38 cellular contexts compared by ENCODE assay signal in genomic region chr16:8126313-8126712, GRCh38.
"Had no signal": no experiment of that assay in that cellular context is flagged by ENCODE, and none has a peak within 500 bp of the region (broad histone marks: within the 10 kb centered on the region; RNA-seq: fewer than 3 reads in every experiment).

No MANE protein-coding gene starts in this region.

- H3K4me1 ChIP-seq: adrenal gland, ascending aorta, body of pancreas, breast epithelium had no signal

- H3K27ac ChIP-seq: adrenal gland, ascending aorta, body of pancreas, brain microvascular endothelial cell, breast epithelium, cardiac muscle cell had no signal

- FAIRE-seq: astrocyte, bronchial epithelial cell had no signal

- H3K4me1 Mint-ChIP-seq: activated naive CD4-positive, alpha-beta T cell treated with anti-CD3 and anti-CD28 coated beads, Interleukin-2, amount 10 ng/mL, durations not matched to agents 7 days and 5 days; activated naive CD4-positive, alpha-beta T cell treated with anti-CD3 and anti-CD28 coated beads, Interleukin-2, amount 50 U/mL, for 24 hours; activated naive CD8-positive, alpha-beta T cell treated with anti-CD3 and anti-CD28 coated beads for 36 hours; activated naive CD8-positive, alpha-beta T cell treated with anti-CD3 and anti-CD28 coated beads, Interleukin-2, amount 10 ng/mL, durations not matched to agents 7 days and 5 days; activated naive CD8-positive, alpha-beta T cell treated with anti-CD3 and anti-CD28 coated beads, Interleukin-2, amount 50 U/mL, for 24 hours; activated T-helper 17 cell treated with anti-CD3 and anti-CD28 coated beads, Interleukin-2, amount 50 U/mL, for 72 hours; brain; central memory CD8-positive, alpha-beta T cell had no signal

- H3K4me3 Mint-ChIP-seq: activated naive CD4-positive, alpha-beta T cell treated with anti-CD3 and anti-CD28 coated beads for 36 hours; activated naive CD4-positive, alpha-beta T cell treated with anti-CD3 and anti-CD28 coated beads, Interleukin-2, amount 10 ng/mL, durations not matched to agents 7 days and 5 days; activated naive CD4-positive, alpha-beta T cell treated with anti-CD3 and anti-CD28 coated beads, Interleukin-2, amount 50 U/mL, for 24 hours; activated naive CD8-positive, alpha-beta T cell; activated naive CD8-positive, alpha-beta T cell treated with anti-CD3 and anti-CD28 coated beads for 36 hours; activated naive CD8-positive, alpha-beta T cell treated with anti-CD3 and anti-CD28 coated beads, Interleukin-2, amount 10 ng/mL, durations not matched to agents 7 days and 5 days; activated naive CD8-positive, alpha-beta T cell treated with anti-CD3 and anti-CD28 coated beads, Interleukin-2, amount 50 U/mL, for 24 hours; activated T-cell treated with anti-CD3 and anti-CD28 coated beads, Interleukin-2, amount 50 U/mL, for 24 hours; activated T-cell treated with anti-CD3 and anti-CD28 coated beads, Interleukin-2, amount 50 U/mL, for 4 hours; activated T-cell treated with anti-CD3 and anti-CD28 coated beads, Interleukin-2, amount 50 U/mL, for 72 hours; activated T-helper 1 cell treated with anti-CD3 and anti-CD28 coated beads, Interleukin-12 subunit alpha, Interleukin-12 subunit beta, Interleukin-2, Interleukin-4 antibody, amounts not matched to agents 30 ng/mL and 10 ng/mL and 1 ng/mL, durations not matched to agents 14 hours and 24 hours and 36 hours; activated T-helper 17 cell treated with anti-CD3 and anti-CD28 coated beads, Interleukin-2, amount 50 U/mL, for 72 hours; brain; central memory CD8-positive, alpha-beta T cell had no signal

- H3K36me3 ChIP-seq: adrenal gland, ascending aorta, brain microvascular endothelial cell, breast epithelium, cardiac muscle cell had no signal

- H3K27ac Mint-ChIP-seq: activated naive CD4-positive, alpha-beta T cell treated with anti-CD3 and anti-CD28 coated beads for 36 hours; activated naive CD4-positive, alpha-beta T cell treated with anti-CD3 and anti-CD28 coated beads, Interleukin-2, amount 10 ng/mL, durations not matched to agents 7 days and 5 days; activated naive CD4-positive, alpha-beta T cell treated with anti-CD3 and anti-CD28 coated beads, Interleukin-2, amount 50 U/mL, for 24 hours; activated naive CD4-positive, alpha-beta T cell treated with anti-CD3 and anti-CD28 coated beads, Interleukin-2, amount 50 U/mL, for 72 hours; activated naive CD8-positive, alpha-beta T cell; activated naive CD8-positive, alpha-beta T cell treated with anti-CD3 and anti-CD28 coated beads for 36 hours; activated naive CD8-positive, alpha-beta T cell treated with anti-CD3 and anti-CD28 coated beads, Interleukin-2, amount 10 ng/mL, durations not matched to agents 7 days and 5 days; activated naive CD8-positive, alpha-beta T cell treated with anti-CD3 and anti-CD28 coated beads, Interleukin-2, amount 50 U/mL, for 24 hours; activated T-cell treated with anti-CD3 and anti-CD28 coated beads, Interleukin-2, amount 50 U/mL, for 24 hours; activated T-cell treated with anti-CD3 and anti-CD28 coated beads, Interleukin-2, amount 50 U/mL, for 72 hours; activated T-helper 1 cell treated with anti-CD3 and anti-CD28 coated beads, Interleukin-12 subunit alpha, Interleukin-12 subunit beta, Interleukin-2, Interleukin-4 antibody, amounts not matched to agents 30 ng/mL and 10 ng/mL and 1 ng/mL, durations not matched to agents 14 hours and 24 hours and 36 hours; activated T-helper 17 cell treated with anti-CD3 and anti-CD28 coated beads, Interleukin-2, amount 50 U/mL, for 72 hours; activated T-helper 2 cell treated with anti-CD3 and anti-CD28 coated beads, Interferon-gamma antibody, Interleukin-2, Interleukin-4, amounts not matched to agents 10 μg/mL and 5 μg/mL and 100 μg/mL, durations not matched to agents 14 hours and 24 hours and 36 hours; brain had no signal

- H3K9me3 Mint-ChIP-seq: brain had no signal

- ATAC-seq: activated naive CD4-positive, alpha-beta T cell treated with anti-CD3 and anti-CD28 coated beads, Interleukin-2, amount 50 U/mL, for 72 hours; activated naive CD8-positive, alpha-beta T cell treated with anti-CD3 and anti-CD28 coated beads, Interleukin-2, amount 50 U/mL, for 24 hours; activated T-cell treated with anti-CD3 and anti-CD28 coated beads, Interleukin-2, amount 50 U/mL, for 4 hours; activated T-cell treated with anti-CD3 and anti-CD28 coated beads, Interleukin-2, amount 50 U/mL, for 72 hours; activated T-helper 17 cell treated with anti-CD3 and anti-CD28 coated beads, Interleukin-2, amount 50 U/mL, for 72 hours; body of pancreas had no signal

- H3K27me3 Mint-ChIP-seq: activated naive CD4-positive, alpha-beta T cell treated with anti-CD3 and anti-CD28 coated beads, Interleukin-2, amount 10 ng/mL, durations not matched to agents 7 days and 5 days; activated naive CD4-positive, alpha-beta T cell treated with anti-CD3 and anti-CD28 coated beads, Interleukin-2, amount 50 U/mL, for 24 hours; activated naive CD8-positive, alpha-beta T cell; activated naive CD8-positive, alpha-beta T cell treated with anti-CD3 and anti-CD28 coated beads for 36 hours; activated naive CD8-positive, alpha-beta T cell treated with anti-CD3 and anti-CD28 coated beads, Interleukin-2, amount 10 ng/mL, durations not matched to agents 7 days and 5 days; activated naive CD8-positive, alpha-beta T cell treated with anti-CD3 and anti-CD28 coated beads, Interleukin-2, amount 50 U/mL, for 24 hours; activated T-cell treated with anti-CD3 and anti-CD28 coated beads, Interleukin-2, amount 50 U/mL, for 24 hours; activated T-helper 17 cell treated with anti-CD3 and anti-CD28 coated beads, Interleukin-2, amount 50 U/mL, for 72 hours; brain; central memory CD8-positive, alpha-beta T cell had no signal

- DNase-seq: activated effector memory CD4-positive, alpha-beta T cell treated with anti-CD3 and anti-CD28 coated beads, Interleukin-2, amount 50 U/mL, for 16 hours; activated effector memory CD4-positive, alpha-beta T cell treated with Interleukin-2 at 50 U/mL for 16 hours; activated gamma-delta T cell; activated gamma-delta T cell treated with Interleukin-2 at 50 U/mL for 16 hours; activated naive CD4-positive, alpha-beta T cell; activated naive CD4-positive, alpha-beta T cell treated with anti-CD3 and anti-CD28 coated beads for 36 hours; activated naive CD4-positive, alpha-beta T cell treated with anti-CD3 and anti-CD28 coated beads, Interleukin-2, amount 10 ng/mL, durations not matched to agents 7 days and 5 days; activated naive CD4-positive, alpha-beta T cell treated with anti-CD3 and anti-CD28 coated beads, Interleukin-2, amount 50 U/mL, for 16 hours; activated naive CD4-positive, alpha-beta T cell treated with Interleukin-2 at 50 U/mL for 16 hours; activated naive CD8-positive, alpha-beta T cell treated with anti-CD3 and anti-CD28 coated beads for 36 hours; activated naive CD8-positive, alpha-beta T cell treated with anti-CD3 and anti-CD28 coated beads, Interleukin-2, amount 10 ng/mL, durations not matched to agents 7 days and 5 days; activated naive CD8-positive, alpha-beta T cell treated with anti-CD3 and anti-CD28 coated beads, Interleukin-2, amount 50 U/mL, for 24 hours; activated T-cell treated with anti-CD3 and anti-CD28 coated beads, Interleukin-2, amount 50 U/mL, for 1 hour; activated T-cell treated with anti-CD3 and anti-CD28 coated beads, Interleukin-2, amount 50 U/mL, for 24 hours; activated T-cell treated with anti-CD3 and anti-CD28 coated beads, Interleukin-2, amount 50 U/mL, for 4 hours; activated T-cell treated with anti-CD3 and anti-CD28 coated beads, Interleukin-2, amount 50 U/mL, for 48 hours; activated T-cell treated with anti-CD3 and anti-CD28 coated beads, Interleukin-2, amount 50 U/mL, for 72 hours; adrenal gland; amniotic stem cell; amygdala; aorta; body of pancreas; brain microvascular endothelial cell; central memory CD4-positive, alpha-beta T cell; cerebellar nuclear complex had no signal

- H3K9me3 ChIP-seq: adrenal gland, ascending aorta, body of pancreas had no signal

- H3K27me3 ChIP-seq: adrenal gland, ascending aorta, body of pancreas, brain microvascular endothelial cell, breast epithelium, cardiac muscle cell had no signal

- H3K36me3 Mint-ChIP-seq: activated naive CD4-positive, alpha-beta T cell treated with anti-CD3 and anti-CD28 coated beads, Interleukin-2, amount 10 ng/mL, durations not matched to agents 7 days and 5 days; activated naive CD4-positive, alpha-beta T cell treated with anti-CD3 and anti-CD28 coated beads, Interleukin-2, amount 50 U/mL, for 24 hours; activated naive CD8-positive, alpha-beta T cell; activated naive CD8-positive, alpha-beta T cell treated with anti-CD3 and anti-CD28 coated beads for 36 hours; activated naive CD8-positive, alpha-beta T cell treated with anti-CD3 and anti-CD28 coated beads, Interleukin-2, amount 10 ng/mL, durations not matched to agents 7 days and 5 days; brain had no signal

- H3K4me3 ChIP-seq: adrenal gland, ascending aorta, body of pancreas, breast epithelium, cardiac muscle cell had no signal
